ENCODE assay signal across 10 cellular contexts in genomic region chr12:6322969-6323339, GRCh38. TPM values are rescaled to one million over a fixed set of nuclear protein-coding genes. Genes with fewer than 3 reads are reported as not detected.
A peak's percentile ranks its signal among the peaks of the same experiment; 100 is the strongest.
DNase-seq lines count a peak whose midpoint lies in the region; ATAC-seq, FAIRE-seq and TF ChIP-seq lines count a peak whose summit lies in the region.
"Had no signal": no experiment of that assay in that cellular context is flagged by ENCODE, and none has a peak within 500 bp of the region (broad histone marks: within the 10 kb centered on the region; RNA-seq: fewer than 3 reads in every experiment).

No MANE protein-coding gene starts in this region.

- H3K36me3 Mint-ChIP-seq in astrocyte (ENCODE audit: low read depth, unreplicated experiment), result peaks cover 13% of the 10 kb centered on the region

- H3K9me3 ChIP-seq in astrocyte (ENCODE audit: insufficient read depth, low read depth, low read length), result no peaks in the 10 kb centered on the region
- H3K9me3 ChIP-seq in osteoblast (ENCODE audit: low read depth, low read length), result no peaks in the 10 kb centered on the region

- H3K4me1 ChIP-seq in astrocyte (ENCODE audit: insufficient read depth, low read length), result peaks cover 19% of the 10 kb centered on the region
- peaks cover 38% of the 10 kb centered on the region for H3K4me1 ChIP-seq in osteoblast (ENCODE audit: insufficient read depth, low read length)

- peaks cover 31% of the 10 kb centered on the region for H3K4me1 Mint-ChIP-seq in astrocyte (ENCODE audit: low read depth, unreplicated experiment)

- ATAC-seq in GM18498 (IDR thresholded peaks at IDR 0.05; ENCODE audit: unreplicated experiment), result peak; percentile 38
- ATAC-seq in HG02973 (IDR thresholded peaks at IDR 0.05; ENCODE audit: unreplicated experiment), result peak; percentile 25
- ATAC-seq in HG02763 (IDR thresholded peaks at IDR 0.05; ENCODE audit: unreplicated experiment), result no peak

- DNase-seq in astrocyte (ENCODE audit: low read depth) (no peak), osteoblast (ENCODE audit: insufficient read length, low spot score, missing footprints) (no peak), NK-92 (lab: John Stamatoyannopoulos, UW; ENCODE audit: unreplicated experiment) (no peak), medulla oblongata (ENCODE audit: extremely low spot score) (no peak), COR-L47 (lab: John Stamatoyannopoulos, UW) (no peak)
- DNase-seq: NCI-H2081 treated with DMSO at 0.1 percent for 48 hours had no signal

- H3K79me2 ChIP-seq in astrocyte (ENCODE audit: insufficient read depth, low read length) (no peaks in the 10 kb centered on the region), osteoblast (ENCODE audit: insufficient read depth, low read length) (peaks cover 9% of the 10 kb centered on the region)

- H3K27me3 ChIP-seq in astrocyte (ENCODE audit: insufficient read depth, low read length) (no peaks in the 10 kb centered on the region), osteoblast (ENCODE audit: insufficient read depth, low read length) (no peaks in the 10 kb centered on the region)

- no peak for FAIRE-seq in astrocyte (lab: Jason Lieb, UNC)
- FAIRE-seq: bronchial epithelial cell had no signal

- no peak overlapping the region for H2AFZ ChIP-seq in astrocyte (ENCODE audit: low read depth, low read length)
- H2AFZ ChIP-seq in osteoblast (ENCODE audit: low read length), result no peak overlapping the region

- H4K20me1 ChIP-seq in astrocyte (ENCODE audit: insufficient read depth, low read length) (peaks cover 13% of the 10 kb centered on the region), osteoblast (ENCODE audit: insufficient read depth, low read length) (peaks cover 17% of the 10 kb centered on the region)

- H3K9ac ChIP-seq in astrocyte (ENCODE audit: low read length), result peak overlapping the region; percentile 69

- H3K27ac Mint-ChIP-seq in astrocyte (ENCODE audit: unreplicated experiment), result peak overlapping the region; percentile 86

- peak overlapping the region; percentile 67 for H3K4me2 ChIP-seq in astrocyte (ENCODE audit: low read length)
- H3K4me2 ChIP-seq in osteoblast (ENCODE audit: insufficient read depth, low read length), result peak overlapping the region; percentile 47

- peak overlapping the region; percentile 68 for H3K4me3 Mint-ChIP-seq in astrocyte (ENCODE audit: unreplicated experiment)

- H3K36me3 ChIP-seq in astrocyte (ENCODE audit: insufficient read depth, low read length), result peaks cover 6% of the 10 kb centered on the region
- peaks cover 26% of the 10 kb centered on the region for H3K36me3 ChIP-seq in osteoblast (ENCODE audit: insufficient read depth, low read length)

- H3K27ac ChIP-seq in astrocyte (ENCODE audit: low read depth, low read length), result peak overlapping the region; percentile 73
- H3K27ac ChIP-seq in osteoblast (ENCODE audit: low read depth, low read length), result peak overlapping the region; percentile 72

- TF ChIP-seq CTCF in astrocyte (IDR thresholded peaks at IDR 0.05; ENCODE audit: insufficient read depth, low read depth, low read length), result no peak
- TF ChIP-seq CTCF in osteoblast (IDR thresholded peaks at IDR 0.05; ENCODE audit: extremely low read depth, low read depth, low read length), result no peak

- H3K27me3 Mint-ChIP-seq in astrocyte (ENCODE audit: low read depth, unreplicated experiment), result peaks cover 3% of the 10 kb centered on the region

- no peaks in the 10 kb centered on the region for H3K9me3 Mint-ChIP-seq in astrocyte (ENCODE audit: unreplicated experiment)

- H3K4me3 ChIP-seq in astrocyte (ENCODE audit: insufficient read depth, low read depth, low read length), result no peak overlapping the region
- H3K4me3 ChIP-seq in osteoblast (ENCODE audit: insufficient read depth, low read length), result no peak overlapping the region

RNA-seq across cellular contexts. Expression of gene PLEKHG6, which starts 12.5 kb away (rescaled TPM):
- total RNA-seq in astrocyte, result 0.72 and 2.5 TPM in 2 replicates
- total RNA-seq in osteoblast, result not detected in 2 replicates

RNA-seq across cellular contexts. Expression of gene TNFRSF1A, which starts 18.9 kb away (rescaled TPM):
- total RNA-seq in astrocyte (118 and 128 TPM in 2 replicates), osteoblast (228 and 255 TPM in 2 replicates)

RNA-seq across cellular contexts. Expression of gene SCNN1A, which starts 52.4 kb away (rescaled TPM):
- total RNA-seq in astrocyte (0.94 and 1.3 TPM in 2 replicates), osteoblast (under 0.01 and 0.36 TPM in 2 replicates)
